In the genomic region with DNA sequence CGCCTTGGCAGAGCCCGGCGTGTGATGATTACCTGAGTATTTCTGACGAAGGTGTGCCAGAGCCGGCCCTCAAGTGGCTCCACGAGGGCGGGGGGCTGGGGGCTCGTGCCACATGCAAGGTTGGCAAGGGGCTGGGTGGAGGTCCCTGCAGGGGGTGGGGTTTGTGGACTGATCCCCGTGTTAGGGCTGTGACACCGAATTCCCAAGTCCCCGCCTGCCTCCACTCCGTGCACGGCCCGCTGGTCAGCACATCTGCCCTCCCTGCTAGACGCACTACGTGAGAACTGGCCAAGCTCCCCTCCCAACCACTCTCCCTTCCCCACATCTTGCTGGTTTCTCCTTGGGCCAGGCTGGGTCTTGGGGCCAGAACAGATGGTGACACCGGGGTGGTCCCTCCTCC, we compare ENCODE assay signal across 22 cellular contexts. TPM values are rescaled to one million over a fixed set of nuclear protein-coding genes. Genes with fewer than 3 reads are reported as not detected.
A peak's percentile ranks its signal among the peaks of the same experiment; 100 is the strongest.
DNase-seq lines count a peak whose midpoint lies in the region; ATAC-seq and TF ChIP-seq lines count a peak whose summit lies in the region.
"Had no signal": no experiment of that assay in that cellular context is flagged by ENCODE, and none has a peak within 500 bp of the region (broad histone marks: within the 10 kb centered on the region; RNA-seq: fewer than 3 reads in every experiment).

No MANE protein-coding gene starts in this region.

- ATAC-seq in heart right ventricle (no peak), WTC11 (no peak), GM21737 (IDR thresholded peaks at IDR 0.05; ENCODE audit: unreplicated experiment) (no peak)
- no peak for ATAC-seq in stimulated activated naive B cell treated with anti-CD40 and anti-IgM and Interleukin-4, amounts not matched to agents 10 μg/mL and 1 μg/mL and 100 μg/mL, for 72 hours (replicated peaks)
- ATAC-seq: PC-3 had no signal

- H3K36me3 ChIP-seq in left ventricle myocardium inferior (no peaks in the 10 kb centered on the region), heart right ventricle (peaks cover 0 to 14% (median 0%) of the 10 kb centered on the region in 9 donors)
- H3K36me3 ChIP-seq: SJSA1 had no signal

- H3K4me3 Mint-ChIP-seq in WTC11, result no peak overlapping the region
- no peak overlapping the region for H3K4me3 Mint-ChIP-seq in activated T-helper 2 cell treated with anti-CD3 and anti-CD28 coated beads, Interferon-gamma antibody, Interleukin-2, Interleukin-4, amounts not matched to agents 10 μg/mL and 5 μg/mL and 100 μg/mL, durations not matched to agents 14 hours and 24 hours and 36 hours (ENCODE audit: low read depth)
- no peak overlapping the region for H3K4me3 Mint-ChIP-seq in stimulated activated naive B cell treated with anti-CD40 and anti-IgM and Interleukin-4, amounts not matched to agents 10 μg/mL and 1 μg/mL and 100 μg/mL, for 72 hours
- H3K4me3 Mint-ChIP-seq: CD4-positive, CD25-positive, alpha-beta regulatory T cell had no signal

- peak overlapping the region; percentile 96 for H3K27ac ChIP-seq in left ventricle myocardium inferior (replicated peaks)
- H3K27ac ChIP-seq in heart right ventricle, result peak overlapping the region in 2 of 10 donors; percentile 85 to 92
- H3K27ac ChIP-seq: GM23248, SJSA1 had no signal

- 81 to 91% methylated on average over 17 of the region's 17 CpGs for WGBS in heart right ventricle, 2 donors

- intact Hi-C loops in left ventricle myocardium inferior (cut with micrococcal nuclease) (no loop called here), heart right ventricle (cut with DNase I) (loop anchor here in 2 of 10 donors (5.0 to 10.0 kb wide), 2 partner anchors 80 to 82 kb away; no protein-coding TSS in a partner anchor)
- intact Hi-C loops in activated T-helper 2 cell treated with anti-CD3 and anti-CD28 coated beads, Interferon-gamma antibody, Interleukin-2, Interleukin-4, amounts not matched to agents 10 μg/mL and 5 μg/mL and 100 μg/mL, durations not matched to agents 14 hours and 24 hours and 36 hours (cut with micrococcal nuclease), result loop anchor here (5.0 kb wide), 1 partner anchor 77 kb away; no protein-coding TSS in a partner anchor

- no peaks in the 10 kb centered on the region for H3K27me3 Mint-ChIP-seq in WTC11 (ENCODE audit: low read depth)
- no peaks in the 10 kb centered on the region for H3K27me3 Mint-ChIP-seq in activated T-helper 2 cell treated with anti-CD3 and anti-CD28 coated beads, Interferon-gamma antibody, Interleukin-2, Interleukin-4, amounts not matched to agents 10 μg/mL and 5 μg/mL and 100 μg/mL, durations not matched to agents 14 hours and 24 hours and 36 hours (ENCODE audit: low read depth)
- H3K27me3 Mint-ChIP-seq in stimulated activated naive B cell treated with anti-CD40 and anti-IgM and Interleukin-4, amounts not matched to agents 10 μg/mL and 1 μg/mL and 100 μg/mL, for 72 hours, result no peaks in the 10 kb centered on the region
- H3K27me3 Mint-ChIP-seq: CD4-positive, CD25-positive, alpha-beta regulatory T cell had no signal

- peaks cover 94% of the 10 kb centered on the region for H3K4me1 ChIP-seq in left ventricle myocardium inferior
- peaks cover 46 to 80% (median 65%) of the 10 kb centered on the region in 9 donors for H3K4me1 ChIP-seq in heart right ventricle

- no peak for TF ChIP-seq CTCF in left ventricle myocardium inferior (IDR thresholded peaks at IDR 0.05; ENCODE audit: borderline replicate concordance)
- TF ChIP-seq CTCF in heart right ventricle (IDR thresholded peaks at IDR 0.05), result no peak
- no peak for TF ChIP-seq CTCF in WTC11 (IDR thresholded peaks at IDR 0.05)

- H3K27ac Mint-ChIP-seq in WTC11, result peak overlapping the region; percentile 72
- H3K27ac Mint-ChIP-seq in activated T-helper 2 cell treated with anti-CD3 and anti-CD28 coated beads, Interferon-gamma antibody, Interleukin-2, Interleukin-4, amounts not matched to agents 10 μg/mL and 5 μg/mL and 100 μg/mL, durations not matched to agents 14 hours and 24 hours and 36 hours, result peak overlapping the region; percentile 68
- H3K27ac Mint-ChIP-seq in stimulated activated naive B cell treated with anti-CD40 and anti-IgM and Interleukin-4, amounts not matched to agents 10 μg/mL and 1 μg/mL and 100 μg/mL, for 72 hours, result peak overlapping the region; percentile 43
- H3K27ac Mint-ChIP-seq: CD4-positive, CD25-positive, alpha-beta regulatory T cell had no signal

- no peak overlapping the region for H3K4me3 ChIP-seq in left ventricle myocardium inferior
- H3K4me3 ChIP-seq in heart right ventricle, result no peak overlapping the region
- H3K4me3 ChIP-seq: GM23248, SJSA1 had no signal

- H3K9me3 Mint-ChIP-seq in WTC11, result no peaks in the 10 kb centered on the region
- no peaks in the 10 kb centered on the region for H3K9me3 Mint-ChIP-seq in activated T-helper 2 cell treated with anti-CD3 and anti-CD28 coated beads, Interferon-gamma antibody, Interleukin-2, Interleukin-4, amounts not matched to agents 10 μg/mL and 5 μg/mL and 100 μg/mL, durations not matched to agents 14 hours and 24 hours and 36 hours
- H3K9me3 Mint-ChIP-seq in stimulated activated naive B cell treated with anti-CD40 and anti-IgM and Interleukin-4, amounts not matched to agents 10 μg/mL and 1 μg/mL and 100 μg/mL, for 72 hours, result no peaks in the 10 kb centered on the region
- H3K9me3 Mint-ChIP-seq: CD4-positive, CD25-positive, alpha-beta regulatory T cell had no signal

- H3K27me3 ChIP-seq in left ventricle myocardium inferior (ENCODE audit: low read depth) (no peaks in the 10 kb centered on the region), heart right ventricle (no peaks in the 10 kb centered on the region)
- H3K27me3 ChIP-seq: SJSA1 had no signal

- POLR2A ChIA-PET in WTC11 (lab: Charles Lee), result no interaction called here

- no peaks in the 10 kb centered on the region for H3K36me3 Mint-ChIP-seq in WTC11
- H3K36me3 Mint-ChIP-seq in activated T-helper 2 cell treated with anti-CD3 and anti-CD28 coated beads, Interferon-gamma antibody, Interleukin-2, Interleukin-4, amounts not matched to agents 10 μg/mL and 5 μg/mL and 100 μg/mL, durations not matched to agents 14 hours and 24 hours and 36 hours (ENCODE audit: low read depth), result peaks cover 20% of the 10 kb centered on the region
- peaks cover 35 to 64% of the 10 kb centered on the region in 2 donors for H3K36me3 Mint-ChIP-seq in stimulated activated naive B cell treated with anti-CD40 and anti-IgM and Interleukin-4, amounts not matched to agents 10 μg/mL and 1 μg/mL and 100 μg/mL, for 72 hours
- H3K36me3 Mint-ChIP-seq: CD4-positive, CD25-positive, alpha-beta regulatory T cell had no signal

- CTCF ChIA-PET in WTC11 (lab: Charles Lee), result interaction anchor here (0.9 kb wide), 1 partner anchor 27 kb away, joined by 3 read pairs; no protein-coding TSS in a partner anchor

- DNase-seq in left ventricle myocardium inferior (no peak), heart right ventricle (no peak), WTC11 (ENCODE audit: low spot score) (no peak)
- DNase-seq in activated T-helper 2 cell treated with anti-CD3 and anti-CD28 coated beads, Interferon-gamma antibody, Interleukin-2, Interleukin-4, amounts not matched to agents 10 μg/mL and 5 μg/mL and 100 μg/mL, durations not matched to agents 14 hours and 24 hours and 36 hours (ENCODE audit: low spot score), result no peak
- DNase-seq in stimulated activated naive B cell treated with anti-CD40 and anti-IgM and Interleukin-4, amounts not matched to agents 10 μg/mL and 1 μg/mL and 100 μg/mL, for 72 hours, result no peak
- DNase-seq in effector CD8-positive, alpha-beta T cell (lab: John Stamatoyannopoulos, UW), result no peak
- DNase-seq: Caco-2; CD4-positive, CD25-positive, alpha-beta regulatory T cell; DMS153; GF-D8; GM23248; HCEC 1CT; Kasumi-1; MM.1S; NCI-H1092; NCI-H146; NCI-H2029 treated with DMSO at 0.1 percent for 48 hours; NCI-H2171; NCI-H526; PC-3 had no signal

- H3K4me1 Mint-ChIP-seq in WTC11, result peaks cover 10% of the 10 kb centered on the region
- peaks cover 35% of the 10 kb centered on the region for H3K4me1 Mint-ChIP-seq in activated T-helper 2 cell treated with anti-CD3 and anti-CD28 coated beads, Interferon-gamma antibody, Interleukin-2, Interleukin-4, amounts not matched to agents 10 μg/mL and 5 μg/mL and 100 μg/mL, durations not matched to agents 14 hours and 24 hours and 36 hours (ENCODE audit: low read depth)
- peaks cover 58 to 68% of the 10 kb centered on the region in 2 donors for H3K4me1 Mint-ChIP-seq in stimulated activated naive B cell treated with anti-CD40 and anti-IgM and Interleukin-4, amounts not matched to agents 10 μg/mL and 1 μg/mL and 100 μg/mL, for 72 hours

- H3K9me3 ChIP-seq in left ventricle myocardium inferior (replicated peaks), result no peaks in the 10 kb centered on the region
- no peaks in the 10 kb centered on the region for H3K9me3 ChIP-seq in heart right ventricle
- H3K9me3 ChIP-seq: Caco-2, SJSA1 had no signal

TF ChIP-seq in WTC11, 78 proteins besides CTCF, POLR2A, EP300 and RAD21:
- TF ChIP-seq EMX1 (CRISPR knock-in tag; IDR thresholded peaks at IDR 0.05) (no peak), MYBL2 (CRISPR knock-in tag; IDR thresholded peaks at IDR 0.05) (no peak)

RNA-seq across cellular contexts. Expression of a gene that starts 34.2 kb away (rescaled TPM):
- total RNA-seq in left ventricle myocardium inferior (77.6 TPM), heart right ventricle (100 to 1,000 TPM in 3 of 10 donors, 10 to 100 TPM in 7; 53.9 to 143 (median 71.0) TPM), WTC11 (2021) (32.8 to 41.0 TPM (median 33.1 TPM) in 3 replicates)
- polyA plus RNA-seq in heart right ventricle, result 10 to 100 TPM; 29.3 to 33.3 TPM
- total RNA-seq in activated T-helper 2 cell treated with anti-CD3 and anti-CD28 coated beads, Interferon-gamma antibody, Interleukin-2, Interleukin-4, amounts not matched to agents 10 μg/mL and 5 μg/mL and 100 μg/mL, durations not matched to agents 14 hours and 24 hours and 36 hours, result 90.8 and 91.6 TPM in 2 replicates
